34 cellular contexts compared by ENCODE assay signal in the genomic region with DNA sequence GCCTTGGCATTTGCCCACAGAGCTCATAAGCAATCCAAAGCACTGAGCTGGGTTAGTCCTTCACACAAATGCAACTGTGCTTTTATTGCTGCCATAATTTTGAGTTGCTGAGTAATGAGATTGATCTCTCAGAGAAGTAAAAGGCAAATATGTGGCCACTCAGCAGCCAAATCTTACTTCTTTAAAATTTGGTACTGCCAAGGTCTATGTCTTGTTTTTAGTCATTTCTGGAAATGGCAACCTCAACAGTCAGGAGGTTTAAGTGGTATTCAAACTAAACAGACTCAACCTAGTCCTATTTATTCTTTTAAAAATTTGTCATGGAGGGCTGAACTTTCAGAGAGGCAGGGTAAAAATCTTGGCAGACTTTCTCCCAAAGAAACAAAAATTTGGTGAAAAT.
"Had no signal": no experiment of that assay in that cellular context is flagged by ENCODE, and none has a peak within 500 bp of the region (broad histone marks: within the 10 kb centered on the region; RNA-seq: fewer than 3 reads in every experiment).

No MANE protein-coding gene starts in this region.

- H3K36me3 ChIP-seq: adrenal gland, ascending aorta, brain microvascular endothelial cell, breast epithelium, cardiac muscle cell had no signal

- FAIRE-seq: astrocyte, bronchial epithelial cell had no signal

- DNase-seq: activated effector memory CD4-positive, alpha-beta T cell treated with anti-CD3 and anti-CD28 coated beads, Interleukin-2, amount 50 U/mL, for 16 hours; activated effector memory CD4-positive, alpha-beta T cell treated with Interleukin-2 at 50 U/mL for 16 hours; activated gamma-delta T cell; activated gamma-delta T cell treated with Interleukin-2 at 50 U/mL for 16 hours; activated naive CD4-positive, alpha-beta T cell; activated naive CD4-positive, alpha-beta T cell treated with anti-CD3 and anti-CD28 coated beads for 36 hours; activated naive CD4-positive, alpha-beta T cell treated with anti-CD3 and anti-CD28 coated beads, Interleukin-2, amount 10 ng/mL, durations not matched to agents 7 days and 5 days; activated naive CD4-positive, alpha-beta T cell treated with anti-CD3 and anti-CD28 coated beads, Interleukin-2, amount 50 U/mL, for 16 hours; activated naive CD4-positive, alpha-beta T cell treated with Interleukin-2 at 50 U/mL for 16 hours; activated naive CD8-positive, alpha-beta T cell treated with anti-CD3 and anti-CD28 coated beads for 36 hours; activated naive CD8-positive, alpha-beta T cell treated with anti-CD3 and anti-CD28 coated beads, Interleukin-2, amount 10 ng/mL, durations not matched to agents 7 days and 5 days; activated naive CD8-positive, alpha-beta T cell treated with anti-CD3 and anti-CD28 coated beads, Interleukin-2, amount 50 U/mL, for 24 hours; activated T-cell treated with anti-CD3 and anti-CD28 coated beads, Interleukin-2, amount 50 U/mL, for 1 hour; activated T-cell treated with anti-CD3 and anti-CD28 coated beads, Interleukin-2, amount 50 U/mL, for 24 hours; activated T-cell treated with anti-CD3 and anti-CD28 coated beads, Interleukin-2, amount 50 U/mL, for 4 hours; activated T-cell treated with anti-CD3 and anti-CD28 coated beads, Interleukin-2, amount 50 U/mL, for 48 hours; activated T-cell treated with anti-CD3 and anti-CD28 coated beads, Interleukin-2, amount 50 U/mL, for 72 hours; adrenal gland; amniotic stem cell; amygdala; anterior cingulate cortex; aorta; body of pancreas; brain microvascular endothelial cell; caudate nucleus; central memory CD4-positive, alpha-beta T cell; cerebellar nuclear complex had no signal

- H3K4me3 ChIP-seq: adrenal gland, ascending aorta, body of pancreas, breast epithelium, cardiac muscle cell had no signal

- H3K9me3 ChIP-seq: ascending aorta, body of pancreas, breast epithelium had no signal

- ATAC-seq: activated naive CD4-positive, alpha-beta T cell treated with anti-CD3 and anti-CD28 coated beads, Interleukin-2, amount 50 U/mL, for 72 hours; activated naive CD8-positive, alpha-beta T cell treated with anti-CD3 and anti-CD28 coated beads, Interleukin-2, amount 50 U/mL, for 24 hours; activated T-cell treated with anti-CD3 and anti-CD28 coated beads, Interleukin-2, amount 50 U/mL, for 4 hours; activated T-cell treated with anti-CD3 and anti-CD28 coated beads, Interleukin-2, amount 50 U/mL, for 72 hours; activated T-helper 17 cell treated with anti-CD3 and anti-CD28 coated beads, Interleukin-2, amount 50 U/mL, for 72 hours; body of pancreas had no signal

- H3K27me3 ChIP-seq: ascending aorta, body of pancreas, brain microvascular endothelial cell, cardiac muscle cell had no signal

- H3K27ac ChIP-seq: adrenal gland, ascending aorta, body of pancreas, brain microvascular endothelial cell, breast epithelium, cardiac muscle cell had no signal

- H3K4me1 ChIP-seq: adrenal gland, ascending aorta, body of pancreas, breast epithelium had no signal
